8 cellular contexts compared by ENCODE assay signal in genomic region chr5:132526290-132526973, GRCh38. TPM values are rescaled to one million over a fixed set of nuclear protein-coding genes. Genes with fewer than 3 reads are reported as not detected.
DNase-seq lines count a peak whose midpoint lies in the region; ATAC-seq and TF ChIP-seq lines count a peak whose summit lies in the region.

No MANE protein-coding gene starts in this region.

- peaks cover 29% of the 10 kb centered on the region for H3K4me1 Mint-ChIP-seq in activated naive CD4-positive, alpha-beta T cell treated with anti-CD3 and anti-CD28 coated beads for 36 hours (ENCODE audit: low read depth)

- H3K4me3 ChIP-seq in AG04449 (ENCODE audit: low read depth, low read length): peak overlapping the region; percentile 6; the same call in 1 of the 2 replicates
- H3K4me3 ChIP-seq in prostate gland: no peak overlapping the region

- POLR2A ChIA-PET in AG04449 (lab: Yijun Ruan, JAX): interaction anchor here (0.7 kb wide), 1 partner anchor 191 kb away, joined by 3 read pairs; no protein-coding TSS in a partner anchor

- no peak overlapping the region for H3K27ac ChIP-seq in prostate gland

- H3K27me3 Mint-ChIP-seq in activated naive CD4-positive, alpha-beta T cell treated with anti-CD3 and anti-CD28 coated beads for 36 hours (ENCODE audit: low read depth): peaks cover 4% of the 10 kb centered on the region

- no peak for DNase-seq in AG04449 (ENCODE audit: low read depth, low spot score)
- peak; percentile 61 for DNase-seq in HT1080 (ENCODE audit: low read depth)
- peak; percentile 43 for DNase-seq in OCI-M2 (lab: John Stamatoyannopoulos, UW; ENCODE audit: unreplicated experiment)
- peak; percentile 52 for DNase-seq in activated naive CD4-positive, alpha-beta T cell treated with anti-CD3 and anti-CD28 coated beads for 36 hours
- no peak for DNase-seq in Right ventricle myocardium superior
- peak; percentile 31 for DNase-seq in prostate gland (ENCODE audit: low spot score)

- CTCF ChIA-PET in AG04449 (lab: Yijun Ruan, JAX): interaction anchor here (0.7 to 4.8 kb wide), 48 partner anchors 12 to 357 kb away, joined by 3 to 62 read pairs (median 4); partner anchors contain the start of genes KIF3A and SOWAHA
- CTCF ChIA-PET in activated naive CD4-positive, alpha-beta T cell treated with anti-CD3 and anti-CD28 coated beads for 36 hours (lab: Charles Lee): interaction anchor here (0.5 to 3.0 kb wide), 46 partner anchors 11 to 1092 kb away, joined by 3 to 33 read pairs (median 4); partner anchors contain the start of genes CCNI2, GDF9, KIF3A and UQCRQ

- H3K27ac Mint-ChIP-seq in activated naive CD4-positive, alpha-beta T cell treated with anti-CD3 and anti-CD28 coated beads for 36 hours: no peak overlapping the region

- no peaks in the 10 kb centered on the region for H3K9me3 ChIP-seq in prostate gland

- H3K27me3 ChIP-seq in prostate gland (replicated peaks; ENCODE audit: insufficient read depth): no peaks in the 10 kb centered on the region

- intact Hi-C loops in activated naive CD4-positive, alpha-beta T cell treated with anti-CD3 and anti-CD28 coated beads for 36 hours (cut with micrococcal nuclease): loop anchor here (1.0 to 5.0 kb wide), 8 partner anchors 51 to 294 kb away; partner anchors contain the start of gene KIF3A
- intact Hi-C loops in Right ventricle myocardium superior (cut with DNase I) (no loop called here), prostate gland (cut with DNase I) (loop anchor here (10.0 kb wide), 1 partner anchor 298 kb away; no protein-coding TSS in a partner anchor)

- 39% methylated on average over 11 of the region's 11 CpGs for WGBS in prostate gland

- TF ChIP-seq POLR2A in prostate gland (IDR thresholded peaks at IDR 0.05): no peak

- TF ChIP-seq CTCF in AG04449 (IDR thresholded peaks at IDR 0.05; ENCODE audit: insufficient read depth, low read length, missing control alignments): peak; percentile 53
- peak; percentile 83 for TF ChIP-seq CTCF in GM12872 (IDR thresholded peaks at IDR 0.05; ENCODE audit: insufficient read depth, low read depth, low read length)
- peak; percentile 69 to 85 (median 72) for TF ChIP-seq CTCF in prostate gland (IDR thresholded peaks at IDR 0.05)

- H3K4me3 Mint-ChIP-seq in activated naive CD4-positive, alpha-beta T cell treated with anti-CD3 and anti-CD28 coated beads for 36 hours: no peak overlapping the region

- no peaks in the 10 kb centered on the region for H3K4me1 ChIP-seq in prostate gland (replicated peaks)

- ATAC-seq in Right ventricle myocardium superior (ENCODE audit: poor library complexity): peak; percentile 81
- ATAC-seq in GM21737 (IDR thresholded peaks at IDR 0.05; ENCODE audit: unreplicated experiment): no peak

- H3K36me3 Mint-ChIP-seq in activated naive CD4-positive, alpha-beta T cell treated with anti-CD3 and anti-CD28 coated beads for 36 hours (ENCODE audit: low read depth): no peaks in the 10 kb centered on the region

- no peaks in the 10 kb centered on the region for H3K9me3 Mint-ChIP-seq in activated naive CD4-positive, alpha-beta T cell treated with anti-CD3 and anti-CD28 coated beads for 36 hours

- no peaks in the 10 kb centered on the region for H3K36me3 ChIP-seq in prostate gland

RNA-seq across cellular contexts. Expression of gene IL5, which starts 16.9 kb away (rescaled TPM):
- not detected in 2 replicates for total RNA-seq in HT1080 (2014; rRNA removed; shearing (Covaris generic))
- not detected in 2 replicates for polyA plus RNA-seq in HT1080 (2015; cell fraction: cytosol; rRNA removed)
- polyA plus RNA-seq in HT1080 (2015; cell fraction: nucleus; rRNA removed): not detected in 2 replicates
- not detected for total RNA-seq in activated naive CD4-positive, alpha-beta T cell treated with anti-CD3 and anti-CD28 coated beads for 36 hours
- total RNA-seq in Right ventricle myocardium superior (not detected), prostate gland (not detected)

RNA-seq across cellular contexts. Expression of gene RAD50, which starts 30.3 kb away (rescaled TPM):
- 10.8 and 12.1 TPM in 2 replicates for total RNA-seq in HT1080 (2014; rRNA removed; shearing (Covaris generic))
- 7.7 and 12.3 TPM in 2 replicates for polyA plus RNA-seq in HT1080 (2015; cell fraction: cytosol; rRNA removed)
- 20.5 and 20.6 TPM in 2 replicates for polyA plus RNA-seq in HT1080 (2015; cell fraction: nucleus; rRNA removed)
- 10 to 100 TPM; 39.1 to 42.4 TPM for total RNA-seq in activated naive CD4-positive, alpha-beta T cell treated with anti-CD3 and anti-CD28 coated beads for 36 hours
- total RNA-seq in Right ventricle myocardium superior (33.1 TPM), prostate gland (10 to 100 TPM; 20.2 to 37.0 TPM)

RNA-seq across cellular contexts. Expression of gene IRF1, which starts 35.9 kb away (rescaled TPM):
- 6.3 and 13.6 TPM in 2 replicates for total RNA-seq in HT1080 (2014; rRNA removed; shearing (Covaris generic))
- 15.1 and 18.1 TPM in 2 replicates for polyA plus RNA-seq in HT1080 (2015; cell fraction: cytosol; rRNA removed)
- 32.5 and 34.2 TPM in 2 replicates for polyA plus RNA-seq in HT1080 (2015; cell fraction: nucleus; rRNA removed)
- 10 to 100 TPM; 84.3 to 88.4 TPM for total RNA-seq in activated naive CD4-positive, alpha-beta T cell treated with anti-CD3 and anti-CD28 coated beads for 36 hours
- total RNA-seq in Right ventricle myocardium superior (12.5 TPM), prostate gland (10 to 100 TPM; 42.2 to 47.0 TPM)

Comparison
In these comparisons a context has a peak if more than half of its experiments do, and no peak if none do; other contexts are left out.
1. DNase-seq: peak in HT1080 (single experiment), OCI-M2 (single experiment), activated naive CD4-positive, alpha-beta T cell treated with anti-CD3 and anti-CD28 coated beads for 36 hours (single experiment) and prostate gland (single experiment); none in AG04449 (single experiment) and Right ventricle myocardium superior (single experiment).
2. Peak in every context shown above with its lines, with median percentiles within 50 percentile points of each other: CTCF ChIP-seq.